ENCODE assay signal across 8 cellular contexts in the genomic region with DNA sequence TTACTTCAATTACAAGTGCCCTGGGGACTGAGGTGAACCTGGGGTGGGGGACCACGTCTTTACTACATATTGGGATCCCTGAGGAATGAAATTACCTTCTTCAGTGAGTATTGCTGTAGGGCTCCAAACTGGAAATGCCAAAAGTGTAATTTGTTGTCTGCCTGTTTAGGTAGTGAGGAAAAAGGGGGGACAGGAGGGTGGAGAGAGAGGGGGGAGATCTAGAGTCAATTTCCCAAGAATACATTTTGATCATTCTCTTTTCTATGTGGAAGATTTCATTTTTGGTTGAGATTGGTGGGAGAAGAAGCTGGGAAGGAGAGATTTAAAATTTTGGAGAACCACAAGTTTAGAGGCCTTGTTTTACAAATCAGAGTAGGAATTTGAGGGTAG.
DNase-seq lines count a peak whose midpoint lies in the region; ATAC-seq and TF ChIP-seq lines count a peak whose summit lies in the region.

No MANE protein-coding gene starts in this region.

- DNase-seq in activated T-cell treated with anti-CD3 and anti-CD28 coated beads, Interleukin-2, amount 50 U/mL, for 24 hours: no peak
- DNase-seq in activated T-cell treated with anti-CD3 and anti-CD28 coated beads, Interleukin-2, amount 50 U/mL, for 48 hours: no peak
- no peak for DNase-seq in ascending aorta (ENCODE audit: low spot score in 2 of 2)
- no peak for DNase-seq in right lobe of liver
- DNase-seq in testis: no peak
- no peak for DNase-seq in activated gamma-delta T cell (lab: John Stamatoyannopoulos, UW)
- DNase-seq in GF-D8 (lab: John Stamatoyannopoulos, UW): no peak

- ATAC-seq in right lobe of liver (no peak), HG03139 (IDR thresholded peaks at IDR 0.05; ENCODE audit: unreplicated experiment) (no peak)

- H3K27me3 ChIP-seq in ascending aorta (no peaks in the 10 kb centered on the region), right lobe of liver (no peaks in the 10 kb centered on the region), testis (no peaks in the 10 kb centered on the region)

- no peaks in the 10 kb centered on the region for H3K9me3 Mint-ChIP-seq in activated T-cell treated with anti-CD3 and anti-CD28 coated beads, Interleukin-2, amount 50 U/mL, for 24 hours

- no peak for TF ChIP-seq POLR2A in right lobe of liver (IDR thresholded peaks at IDR 0.05)
- TF ChIP-seq POLR2A in testis (IDR thresholded peaks at IDR 0.05): no peak

- WGBS in right lobe of liver (ENCODE audit: insufficient coverage, low coverage, low lambda C conversion rate, missing lambda C conversion rate): 36% methylated on average over 1 of the region's 1 CpG
- WGBS in testis, 2 donors: 28 to 51% methylated on average over 1 of the region's 1 CpG

- peak overlapping the region; percentile 94 for H3K4me3 Mint-ChIP-seq in activated T-cell treated with anti-CD3 and anti-CD28 coated beads, Interleukin-2, amount 50 U/mL, for 24 hours

- H3K27ac ChIP-seq in ascending aorta: peak overlapping the region; percentile 66 to 78
- H3K27ac ChIP-seq in right lobe of liver: peak overlapping the region; percentile 94 to 99 (median 95)
- peak overlapping the region; percentile 77 to 85 for H3K27ac ChIP-seq in testis

- TF ChIP-seq CTCF in ascending aorta (IDR thresholded peaks at IDR 0.05): no peak
- no peak for TF ChIP-seq CTCF in right lobe of liver (IDR thresholded peaks at IDR 0.05)
- no peak for TF ChIP-seq CTCF in testis (IDR thresholded peaks at IDR 0.05)

- H3K36me3 ChIP-seq in ascending aorta (no peaks in the 10 kb centered on the region), right lobe of liver (no peaks in the 10 kb centered on the region), testis (ENCODE audit: low read depth, missing control alignments) (no peaks in the 10 kb centered on the region)

- peak overlapping the region; percentile 84 for H3K27ac Mint-ChIP-seq in activated T-cell treated with anti-CD3 and anti-CD28 coated beads, Interleukin-2, amount 50 U/mL, for 24 hours

- H3K4me1 Mint-ChIP-seq in activated T-cell treated with anti-CD3 and anti-CD28 coated beads, Interleukin-2, amount 50 U/mL, for 24 hours (ENCODE audit: low read depth): peaks cover 47% of the 10 kb centered on the region

- no peaks in the 10 kb centered on the region for H3K27me3 Mint-ChIP-seq in activated T-cell treated with anti-CD3 and anti-CD28 coated beads, Interleukin-2, amount 50 U/mL, for 24 hours

- intact Hi-C loops in ascending aorta (cut with DNase I) (loop anchor here (5.0 kb wide), 2 partner anchors 35 to 100 kb away; a partner anchor contains a TSS), right lobe of liver (cut with DNase I) (no loop called here), testis (cut with DNase I; ENCODE audit: low total_unique reads) (no loop called here)

- H3K36me3 Mint-ChIP-seq in activated T-cell treated with anti-CD3 and anti-CD28 coated beads, Interleukin-2, amount 50 U/mL, for 24 hours (ENCODE audit: low read depth): peaks cover 24% of the 10 kb centered on the region

- H3K4me1 ChIP-seq in ascending aorta: peaks cover 4 to 26% of the 10 kb centered on the region in 2 donors
- peaks cover 0 to 42% (median 20%) of the 10 kb centered on the region in 4 donors for H3K4me1 ChIP-seq in right lobe of liver
- H3K4me1 ChIP-seq in testis: peaks cover 48% of the 10 kb centered on the region

- H3K9me3 ChIP-seq in ascending aorta: no peaks in the 10 kb centered on the region
- H3K9me3 ChIP-seq in right lobe of liver: no peaks in the 10 kb centered on the region
- H3K9me3 ChIP-seq in testis: no peaks in the 10 kb centered on the region

- peak overlapping the region; percentile 67 to 71 for H3K4me3 ChIP-seq in ascending aorta
- H3K4me3 ChIP-seq in right lobe of liver: peak overlapping the region; percentile 68 to 71 (median 68)
- H3K4me3 ChIP-seq in testis: peak overlapping the region; percentile 49 to 61
